In the genomic region with DNA sequence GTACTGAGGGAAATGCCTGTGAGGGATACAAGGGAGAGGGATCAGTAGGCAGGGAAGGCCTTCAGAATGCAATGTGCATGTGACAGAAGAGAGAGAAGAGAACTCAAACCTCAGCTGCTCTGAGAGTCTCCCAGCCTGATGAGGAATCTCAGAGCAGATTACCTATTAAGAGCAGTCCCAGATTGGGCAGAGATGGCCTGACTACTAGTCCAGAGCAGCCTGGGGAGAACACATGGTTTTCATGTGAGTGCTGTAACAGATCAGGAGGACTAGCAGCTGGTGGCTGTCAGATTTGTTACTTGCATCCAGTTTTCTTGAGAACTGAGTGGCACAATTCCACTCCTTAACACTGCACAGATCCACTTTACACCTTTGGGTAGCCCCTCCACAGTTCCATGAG, we compare ENCODE assay signal across 22 cellular contexts. TPM values are rescaled to one million over a fixed set of nuclear protein-coding genes. Genes with fewer than 3 reads are reported as not detected.
"Had no signal": no experiment of that assay in that cellular context is flagged by ENCODE, and none has a peak within 500 bp of the region (broad histone marks: within the 10 kb centered on the region; RNA-seq: fewer than 3 reads in every experiment).

No MANE protein-coding gene starts in this region.

- H3K27me3 Mint-ChIP-seq: activated B cell treated with CpG ODN at 0.5 μM for 24 hours; activated CD8-positive, alpha-beta T cell treated with anti-CD3 and anti-CD28 coated beads for 36 hours; activated naive CD4-positive, alpha-beta T cell treated with anti-CD3 and anti-CD28 coated beads, Interleukin-2, amount 10 ng/mL, durations not matched to agents 7 days and 5 days; activated naive CD8-positive, alpha-beta T cell treated with anti-CD3 and anti-CD28 coated beads, Interleukin-2, amount 50 U/mL, for 24 hours; stimulated activated naive CD8-positive, alpha-beta T cell treated with anti-CD3 and anti-CD28 coated beads, Interleukin-15, amount 100 ng/mL, for 72 hours had no signal

- H3K4me3 ChIP-seq: dorsolateral prefrontal cortex, gastrocnemius medialis, heart right ventricle, ovary, right lobe of liver, smooth muscle cell, suprapubic skin, transverse colon had no signal

- H3K27ac Mint-ChIP-seq: activated B cell treated with CpG ODN at 0.5 μM for 24 hours; activated CD8-positive, alpha-beta T cell treated with anti-CD3 and anti-CD28 coated beads for 36 hours; activated naive CD4-positive, alpha-beta T cell treated with anti-CD3 and anti-CD28 coated beads, Interleukin-2, amount 10 ng/mL, durations not matched to agents 7 days and 5 days; activated naive CD8-positive, alpha-beta T cell treated with anti-CD3 and anti-CD28 coated beads, Interleukin-2, amount 50 U/mL, for 24 hours; naive thymus-derived CD4-positive, alpha-beta T cell had no signal

- DNase-seq: activated B cell treated with CpG ODN at 0.5 μM for 24 hours; activated CD4-positive, alpha-beta T cell treated with anti-CD3 and anti-CD28 coated beads for 48 hours; activated CD8-positive, alpha-beta T cell treated with anti-CD3 and anti-CD28 coated beads for 36 hours; activated naive CD4-positive, alpha-beta T cell treated with anti-CD3 and anti-CD28 coated beads, Interleukin-2, amount 10 ng/mL, durations not matched to agents 7 days and 5 days; activated naive CD8-positive, alpha-beta T cell treated with anti-CD3 and anti-CD28 coated beads, Interleukin-2, amount 50 U/mL, for 24 hours; activated T-cell treated with anti-CD3 and anti-CD28 coated beads, Interleukin-2, amount 50 U/mL, for 4 hours; brain microvascular endothelial cell; central memory CD4-positive, alpha-beta T cell; gastrocnemius medialis; heart right ventricle; mesenchymal stem cell; naive thymus-derived CD4-positive, alpha-beta T cell; ovary; right lobe of liver; stimulated activated CD4-positive, alpha-beta T cell treated with anti-CD3 and anti-CD28 coated beads, Interleukin-4, amount 100 ng/mL, for 1 hour; stimulated activated naive CD8-positive, alpha-beta T cell treated with anti-CD3 and anti-CD28 coated beads, Interleukin-15, amount 100 ng/mL, for 72 hours; transverse colon had no signal

- H3K9me3 ChIP-seq: gastrocnemius medialis, heart right ventricle, ovary, right lobe of liver, suprapubic skin, transverse colon had no signal

- H3K36me3 Mint-ChIP-seq: activated naive CD4-positive, alpha-beta T cell treated with anti-CD3 and anti-CD28 coated beads, Interleukin-2, amount 10 ng/mL, durations not matched to agents 7 days and 5 days had no signal

- H3K9me3 Mint-ChIP-seq: activated B cell treated with CpG ODN at 0.5 μM for 24 hours; activated CD8-positive, alpha-beta T cell treated with anti-CD3 and anti-CD28 coated beads for 36 hours; activated naive CD4-positive, alpha-beta T cell treated with anti-CD3 and anti-CD28 coated beads, Interleukin-2, amount 10 ng/mL, durations not matched to agents 7 days and 5 days; activated naive CD8-positive, alpha-beta T cell treated with anti-CD3 and anti-CD28 coated beads, Interleukin-2, amount 50 U/mL, for 24 hours; activated T-cell treated with anti-CD3 and anti-CD28 coated beads, Interleukin-2, amount 50 U/mL, for 4 hours; naive thymus-derived CD4-positive, alpha-beta T cell; stimulated activated naive CD8-positive, alpha-beta T cell treated with anti-CD3 and anti-CD28 coated beads, Interleukin-15, amount 100 ng/mL, for 72 hours had no signal

- ATAC-seq: activated CD8-positive, alpha-beta T cell treated with anti-CD3 and anti-CD28 coated beads for 36 hours; activated naive CD8-positive, alpha-beta T cell treated with anti-CD3 and anti-CD28 coated beads, Interleukin-2, amount 50 U/mL, for 24 hours; activated T-cell treated with anti-CD3 and anti-CD28 coated beads, Interleukin-2, amount 50 U/mL, for 4 hours; gastrocnemius medialis; heart right ventricle; naive thymus-derived CD4-positive, alpha-beta T cell; right lobe of liver; stimulated activated naive CD8-positive, alpha-beta T cell treated with anti-CD3 and anti-CD28 coated beads, Interleukin-15, amount 100 ng/mL, for 72 hours had no signal

- H3K4me1 Mint-ChIP-seq: activated B cell treated with CpG ODN at 0.5 μM for 24 hours; activated naive CD4-positive, alpha-beta T cell treated with anti-CD3 and anti-CD28 coated beads, Interleukin-2, amount 10 ng/mL, durations not matched to agents 7 days and 5 days; activated naive CD8-positive, alpha-beta T cell treated with anti-CD3 and anti-CD28 coated beads, Interleukin-2, amount 50 U/mL, for 24 hours; stimulated activated naive CD8-positive, alpha-beta T cell treated with anti-CD3 and anti-CD28 coated beads, Interleukin-15, amount 100 ng/mL, for 72 hours had no signal

- H3K27ac ChIP-seq: brain microvascular endothelial cell, gastrocnemius medialis, heart right ventricle, ovary, right lobe of liver, suprapubic skin, transverse colon had no signal

- H3K4me2 ChIP-seq: smooth muscle cell had no signal

- H3K27me3 ChIP-seq: brain microvascular endothelial cell, dorsolateral prefrontal cortex, gastrocnemius medialis, heart right ventricle, ovary, right lobe of liver, suprapubic skin, transverse colon had no signal

- H3K4me1 ChIP-seq: right lobe of liver had no signal

- H3K36me3 ChIP-seq: brain microvascular endothelial cell, ovary, right lobe of liver, transverse colon had no signal

- H3K4me3 Mint-ChIP-seq: activated B cell treated with CpG ODN at 0.5 μM for 24 hours; activated CD8-positive, alpha-beta T cell treated with anti-CD3 and anti-CD28 coated beads for 36 hours; activated naive CD4-positive, alpha-beta T cell treated with anti-CD3 and anti-CD28 coated beads, Interleukin-2, amount 10 ng/mL, durations not matched to agents 7 days and 5 days; activated naive CD8-positive, alpha-beta T cell treated with anti-CD3 and anti-CD28 coated beads, Interleukin-2, amount 50 U/mL, for 24 hours; activated T-cell treated with anti-CD3 and anti-CD28 coated beads, Interleukin-2, amount 50 U/mL, for 4 hours; naive thymus-derived CD4-positive, alpha-beta T cell; stimulated activated naive CD8-positive, alpha-beta T cell treated with anti-CD3 and anti-CD28 coated beads, Interleukin-15, amount 100 ng/mL, for 72 hours had no signal

RNA-seq across cellular contexts. Expression of a gene that starts 38.0 kb away (rescaled TPM):
- total RNA-seq: activated B cell treated with CpG ODN at 0.5 μM for 24 hours; activated CD8-positive, alpha-beta T cell treated with anti-CD3 and anti-CD28 coated beads for 36 hours; activated T-cell treated with anti-CD3 and anti-CD28 coated beads, Interleukin-2, amount 50 U/mL, for 4 hours; epithelial cell of proximal tubule; gastrocnemius medialis; naive thymus-derived CD4-positive, alpha-beta T cell; pulmonary artery endothelial cell; transverse colon had no signal
- polyA plus RNA-seq: naive thymus-derived CD4-positive, alpha-beta T cell had no signal
